ENCODE assay signal across 10 cellular contexts in the genomic region with DNA sequence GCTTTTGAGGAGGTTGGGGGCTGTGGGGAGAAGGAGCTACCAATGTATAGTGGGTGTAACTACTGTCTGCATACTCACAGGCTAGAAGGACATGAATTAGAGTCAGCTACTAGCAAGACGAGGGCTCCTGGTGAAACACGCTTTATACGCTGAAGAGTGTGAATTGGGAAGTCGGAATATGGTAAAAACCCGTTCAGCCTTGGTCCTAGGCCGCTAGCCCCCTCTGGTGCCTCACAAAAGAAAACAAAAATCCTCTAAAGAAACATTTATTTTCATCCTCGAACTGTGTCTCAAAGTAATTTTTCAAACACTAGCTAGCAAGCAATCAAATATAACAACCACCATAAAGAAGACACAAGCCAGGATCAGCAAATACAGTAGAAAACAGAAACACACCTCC.
DNase-seq lines count a peak whose midpoint lies in the region; TF ChIP-seq lines count a peak whose summit lies in the region.
"Had no signal": no experiment of that assay in that cellular context is flagged by ENCODE, and none has a peak within 500 bp of the region (broad histone marks: within the 10 kb centered on the region; RNA-seq: fewer than 3 reads in every experiment).

No MANE protein-coding gene starts in this region.

- H3K27ac Mint-ChIP-seq in activated T-helper 1 cell treated with anti-CD3 and anti-CD28 coated beads, Interleukin-12 subunit alpha, Interleukin-12 subunit beta, Interleukin-2, Interleukin-4 antibody, amounts not matched to agents 30 ng/mL and 10 ng/mL and 1 ng/mL, durations not matched to agents 14 hours and 24 hours and 36 hours = no peak overlapping the region

- TF ChIP-seq CTCF in foreskin fibroblast (IDR thresholded peaks at IDR 0.05; ENCODE audit: low read depth, low read length) = peak; percentile 4

- H3K36me3 Mint-ChIP-seq in activated T-helper 1 cell treated with anti-CD3 and anti-CD28 coated beads, Interleukin-12 subunit alpha, Interleukin-12 subunit beta, Interleukin-2, Interleukin-4 antibody, amounts not matched to agents 30 ng/mL and 10 ng/mL and 1 ng/mL, durations not matched to agents 14 hours and 24 hours and 36 hours (ENCODE audit: low read depth) = no peaks in the 10 kb centered on the region

- peaks cover 9% of the 10 kb centered on the region for H3K9me3 Mint-ChIP-seq in activated T-helper 1 cell treated with anti-CD3 and anti-CD28 coated beads, Interleukin-12 subunit alpha, Interleukin-12 subunit beta, Interleukin-2, Interleukin-4 antibody, amounts not matched to agents 30 ng/mL and 10 ng/mL and 1 ng/mL, durations not matched to agents 14 hours and 24 hours and 36 hours

- no peak overlapping the region for H3K27ac ChIP-seq in caudate nucleus (ENCODE audit: low read depth, low read length)
- H3K27ac ChIP-seq: uterus had no signal

- peak; percentile 32 for DNase-seq in HCEC 1CT
- peak; percentile 36 for DNase-seq in RPMI8226
- peak in 1 of 2 donors; percentile 24 for DNase-seq in foreskin fibroblast
- peak; percentile 9 for DNase-seq in pons (ENCODE audit: low spot score)
- DNase-seq in NCI-H1105 treated with DMSO at 0.1 percent for 48 hours (lab: John Stamatoyannopoulos, UW) = no peak
- no peak for DNase-seq in caudate nucleus (lab: John Stamatoyannopoulos, UW)
- DNase-seq in NCI-H2107 treated with DMSO at 0.1 percent for 48 hours (lab: John Stamatoyannopoulos, UW; ENCODE audit: unreplicated experiment) = no peak
- no peak for DNase-seq in activated T-helper 1 cell treated with anti-CD3 and anti-CD28 coated beads, Interleukin-12 subunit alpha, Interleukin-12 subunit beta, Interleukin-2, Interleukin-4 antibody, amounts not matched to agents 30 ng/mL and 10 ng/mL and 1 ng/mL, durations not matched to agents 14 hours and 24 hours and 36 hours (ENCODE audit: low spot score)
- DNase-seq: NCI-H2029 treated with DMSO at 0.1 percent for 48 hours, uterus had no signal

- H3K4me3 ChIP-seq in foreskin fibroblast (ENCODE audit: low read depth in 1 of 2, low read length in 2 of 2) = no peak overlapping the region
- H3K4me3 ChIP-seq: uterus had no signal

- H3K4me3 Mint-ChIP-seq in activated T-helper 1 cell treated with anti-CD3 and anti-CD28 coated beads, Interleukin-12 subunit alpha, Interleukin-12 subunit beta, Interleukin-2, Interleukin-4 antibody, amounts not matched to agents 30 ng/mL and 10 ng/mL and 1 ng/mL, durations not matched to agents 14 hours and 24 hours and 36 hours = no peak overlapping the region

- no peaks in the 10 kb centered on the region for H3K4me1 Mint-ChIP-seq in activated T-helper 1 cell treated with anti-CD3 and anti-CD28 coated beads, Interleukin-12 subunit alpha, Interleukin-12 subunit beta, Interleukin-2, Interleukin-4 antibody, amounts not matched to agents 30 ng/mL and 10 ng/mL and 1 ng/mL, durations not matched to agents 14 hours and 24 hours and 36 hours (ENCODE audit: low read depth)

- H3K27me3 Mint-ChIP-seq in activated T-helper 1 cell treated with anti-CD3 and anti-CD28 coated beads, Interleukin-12 subunit alpha, Interleukin-12 subunit beta, Interleukin-2, Interleukin-4 antibody, amounts not matched to agents 30 ng/mL and 10 ng/mL and 1 ng/mL, durations not matched to agents 14 hours and 24 hours and 36 hours (ENCODE audit: insufficient read depth) = no peaks in the 10 kb centered on the region

- intact Hi-C loops in activated T-helper 1 cell treated with anti-CD3 and anti-CD28 coated beads, Interleukin-12 subunit alpha, Interleukin-12 subunit beta, Interleukin-2, Interleukin-4 antibody, amounts not matched to agents 30 ng/mL and 10 ng/mL and 1 ng/mL, durations not matched to agents 14 hours and 24 hours and 36 hours (cut with micrococcal nuclease) = no loop called here

Comparison
In these comparisons a context has a peak if more than half of its experiments do, and no peak if none do; other contexts are left out.
1. DNase-seq: peak in HCEC 1CT (single experiment), RPMI8226 (single experiment) and pons (single experiment); none in NCI-H1105 treated with DMSO at 0.1 percent for 48 hours (single experiment), caudate nucleus (0 of 61), NCI-H2107 treated with DMSO at 0.1 percent for 48 hours (single experiment) and activated T-helper 1 cell treated with anti-CD3 and anti-CD28 coated beads, Interleukin-12 subunit alpha, Interleukin-12 subunit beta, Interleukin-2, Interleukin-4 antibody, amounts not matched to agents 30 ng/mL and 10 ng/mL and 1 ng/mL, durations not matched to agents 14 hours and 24 hours and 36 hours (single experiment).